In the genomic region with DNA sequence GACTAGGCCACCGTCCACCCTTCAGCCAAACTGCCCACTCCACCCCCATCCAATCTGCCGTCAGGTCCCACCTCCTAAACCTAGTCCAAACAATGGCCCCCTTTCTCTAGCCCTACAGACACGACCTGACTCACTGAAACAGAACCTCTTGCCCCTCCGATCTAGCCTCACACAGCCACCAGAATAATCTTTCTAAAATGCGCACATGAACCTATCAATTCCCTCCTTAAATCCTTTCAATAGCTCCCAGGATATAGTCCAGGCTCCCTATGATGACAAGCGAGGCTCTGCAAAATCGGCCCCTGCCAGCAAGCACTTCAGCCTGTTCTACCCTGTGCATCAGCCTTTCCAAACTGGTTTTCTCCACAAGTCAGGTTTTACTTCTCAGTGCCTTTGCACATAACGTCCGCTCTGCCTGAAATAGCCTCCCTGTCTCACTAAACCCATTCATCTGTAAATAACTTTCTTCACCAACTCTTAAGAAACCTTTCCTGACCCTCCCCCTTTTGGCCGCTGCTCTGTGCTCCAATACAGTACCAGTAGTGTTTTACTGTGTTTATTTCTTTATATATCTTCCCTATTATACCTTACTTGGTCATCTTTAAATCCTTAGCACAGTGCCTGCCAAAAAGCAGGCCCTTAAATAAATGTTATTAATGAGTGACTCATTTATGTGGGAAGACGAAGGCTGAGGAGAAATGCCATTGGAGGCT, we compare ENCODE assay signal across 8 cellular contexts. TPM values are rescaled to one million over a fixed set of nuclear protein-coding genes. Genes with fewer than 3 reads are reported as not detected.
DNase-seq lines count a peak whose midpoint lies in the region; ATAC-seq and TF ChIP-seq lines count a peak whose summit lies in the region.

No MANE protein-coding gene starts in this region.

- H3K27ac Mint-ChIP-seq in Caco-2 (ENCODE audit: unreplicated experiment): peak overlapping the region; percentile 96

- TF ChIP-seq CTCF in Caco-2 (IDR thresholded peaks at IDR 0.05; ENCODE audit: insufficient read depth in 1 of 2, low read depth in 1 of 2, low read length in 1 of 2, severe bottlenecking in 1 of 2, unreplicated experiment in 1 of 2) (no peak), epithelial cell of esophagus (IDR thresholded peaks at IDR 0.05; ENCODE audit: insufficient read depth, low read depth, low read length, missing control alignments) (no peak), neural cell (IDR thresholded peaks at IDR 0.05; ENCODE audit: poor library complexity, severe bottlenecking) (no peak)

- no peaks in the 10 kb centered on the region for H3K9me3 Mint-ChIP-seq in Caco-2 (ENCODE audit: unreplicated experiment)

- H3K9me3 ChIP-seq in Caco-2 (no peaks in the 10 kb centered on the region), neural cell (ENCODE audit: low read length) (no peaks in the 10 kb centered on the region)

- H2AFZ ChIP-seq in neural cell (ENCODE audit: low read depth, low read length): no peak overlapping the region

- no peaks in the 10 kb centered on the region for H3F3A ChIP-seq in neural cell (ENCODE audit: insufficient read depth, low read length, poor library complexity, severe bottlenecking)

- no peaks in the 10 kb centered on the region for H3K9me2 ChIP-seq in neural cell (ENCODE audit: insufficient read depth, low read length)

- peaks cover 23% of the 10 kb centered on the region for H3K4me1 Mint-ChIP-seq in Caco-2 (ENCODE audit: low read depth, unreplicated experiment)

- no peak for DNase-seq in Caco-2
- peak; percentile 60 for DNase-seq in RPMI7951 (ENCODE audit: low read depth)
- peak; percentile 47 for DNase-seq in epithelial cell of esophagus (ENCODE audit: low read depth)
- DNase-seq in 8988T: no peak
- DNase-seq in stimulated activated naive CD4-positive, alpha-beta T cell (lab: John Stamatoyannopoulos, UW): no peak

- no peaks in the 10 kb centered on the region for H3K27me3 ChIP-seq in Caco-2 (replicated peaks; ENCODE audit: control insufficient read depth, insufficient read depth, low read length)
- H3K27me3 ChIP-seq in neural cell (ENCODE audit: insufficient read depth, low read depth, low read length): peaks cover 11% of the 10 kb centered on the region

- TF ChIP-seq EP300 in neural cell (conservative IDR thresholded peaks at IDR 0.05; ENCODE audit: poor library complexity, severe bottlenecking): no peak

- no peak overlapping the region for H3K4me2 ChIP-seq in neural cell (ENCODE audit: low read length)

- peaks cover 14% of the 10 kb centered on the region for H3K36me3 Mint-ChIP-seq in Caco-2 (ENCODE audit: insufficient read depth, unreplicated experiment)

- ATAC-seq in HG02973 (IDR thresholded peaks at IDR 0.05; ENCODE audit: unreplicated experiment): no peak
- ATAC-seq in HG03469 (IDR thresholded peaks at IDR 0.05; ENCODE audit: unreplicated experiment): no peak

- CTCF ChIA-PET in Caco-2 (lab: Charles Lee): no interaction called here

- peak overlapping the region; percentile 20 for H3K9ac ChIP-seq in neural cell (ENCODE audit: low read length)

- H3K4me3 ChIP-seq in Caco-2 (ENCODE audit: low read depth, low read length) (peak overlapping the region; percentile 48), epithelial cell of esophagus (ENCODE audit: low read length) (peak overlapping the region; percentile 54), neural cell (ENCODE audit: low read length) (peak overlapping the region; percentile 55)

- POLR2A ChIA-PET in Caco-2 (lab: Charles Lee): interaction anchor here (1.2 to 2.8 kb wide), 2 partner anchors 9 to 79 kb away, joined by 7 to 20 read pairs; a partner anchor contains a TSS

- H3K4me3 Mint-ChIP-seq in Caco-2 (ENCODE audit: unreplicated experiment): peak overlapping the region; percentile 74

- intact Hi-C loops in Caco-2 (cut with micrococcal nuclease; ENCODE audit: unreplicated experiment): loop anchor here (1.0 to 2.0 kb wide), 3 partner anchors 9 to 79 kb away; a partner anchor contains a TSS

- BruUV-seq in Caco-2 (replicated peaks; lab: Mats Ljungman, UMichigan): TSS peak; percentile 87

- no peak overlapping the region for H3K27ac ChIP-seq in neural cell (ENCODE audit: low read length)

- no peaks in the 10 kb centered on the region for H3K79me2 ChIP-seq in neural cell (replicated peaks; ENCODE audit: insufficient read depth, low read length)

- no peak for TF ChIP-seq RAD21 in neural cell (conservative IDR thresholded peaks at IDR 0.05)

- H3K36me3 ChIP-seq in Caco-2 (ENCODE audit: control insufficient read depth, insufficient read depth, low read length): no peaks in the 10 kb centered on the region
- H3K36me3 ChIP-seq in neural cell (ENCODE audit: insufficient read depth, low read length): no peaks in the 10 kb centered on the region

- no peaks in the 10 kb centered on the region for H3K27me3 Mint-ChIP-seq in Caco-2 (ENCODE audit: insufficient read depth, unreplicated experiment)

- no peaks in the 10 kb centered on the region for H4K20me1 ChIP-seq in neural cell (ENCODE audit: insufficient read depth)

- H3K4me1 ChIP-seq in Caco-2: no peaks in the 10 kb centered on the region; the same call in 1 of the 2 replicates

TF ChIP-seq in neural cell, 6 proteins besides CTCF, POLR2A, EP300 and RAD21:
- TF ChIP-seq MXI1 (conservative IDR thresholded peaks at IDR 0.05; ENCODE audit: poor library complexity, severe bottlenecking): no peak
- no peak for TF ChIP-seq POLR2AphosphoS5 (IDR thresholded peaks at IDR 0.05)
- TF ChIP-seq TAF1 (IDR thresholded peaks at IDR 0.05; ENCODE audit: low read depth): no peak
- TF ChIP-seq, protein P1, sequence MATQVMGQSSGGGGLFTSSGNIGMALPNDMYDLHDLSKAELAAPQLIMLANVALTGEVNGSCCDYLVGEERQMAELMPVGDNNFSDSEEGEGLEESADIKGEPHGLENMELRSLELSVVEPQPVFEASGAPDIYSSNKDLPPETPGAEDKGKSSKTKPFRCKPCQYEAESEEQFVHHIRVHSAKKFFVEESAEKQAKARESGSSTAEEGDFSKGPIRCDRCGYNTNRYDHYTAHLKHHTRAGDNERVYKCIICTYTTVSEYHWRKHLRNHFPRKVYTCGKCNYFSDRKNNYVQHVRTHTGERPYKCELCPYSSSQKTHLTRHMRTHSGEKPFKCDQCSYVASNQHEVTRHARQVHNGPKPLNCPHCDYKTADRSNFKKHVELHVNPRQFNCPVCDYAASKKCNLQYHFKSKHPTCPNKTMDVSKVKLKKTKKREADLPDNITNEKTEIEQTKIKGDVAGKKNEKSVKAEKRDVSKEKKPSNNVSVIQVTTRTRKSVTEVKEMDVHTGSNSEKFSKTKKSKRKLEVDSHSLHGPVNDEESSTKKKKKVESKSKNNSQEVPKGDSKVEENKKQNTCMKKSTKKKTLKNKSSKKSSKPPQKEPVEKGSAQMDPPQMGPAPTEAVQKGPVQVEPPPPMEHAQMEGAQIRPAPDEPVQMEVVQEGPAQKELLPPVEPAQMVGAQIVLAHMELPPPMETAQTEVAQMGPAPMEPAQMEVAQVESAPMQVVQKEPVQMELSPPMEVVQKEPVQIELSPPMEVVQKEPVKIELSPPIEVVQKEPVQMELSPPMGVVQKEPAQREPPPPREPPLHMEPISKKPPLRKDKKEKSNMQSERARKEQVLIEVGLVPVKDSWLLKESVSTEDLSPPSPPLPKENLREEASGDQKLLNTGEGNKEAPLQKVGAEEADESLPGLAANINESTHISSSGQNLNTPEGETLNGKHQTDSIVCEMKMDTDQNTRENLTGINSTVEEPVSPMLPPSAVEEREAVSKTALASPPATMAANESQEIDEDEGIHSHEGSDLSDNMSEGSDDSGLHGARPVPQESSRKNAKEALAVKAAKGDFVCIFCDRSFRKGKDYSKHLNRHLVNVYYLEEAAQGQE (IDR thresholded peaks at IDR 0.05; ENCODE audit: borderline replicate concordance): no peak
- no peak for TF ChIP-seq EZH2 (IDR thresholded peaks at IDR 0.05; ENCODE audit: borderline replicate concordance, insufficient read depth, low read length, poor library complexity, severe bottlenecking)
- no peak for TF ChIP-seq SMC3 (conservative IDR thresholded peaks at IDR 0.05; ENCODE audit: poor library complexity)
TF ChIP-seq in neural cell: peak in this region for 0.

RNA-seq across cellular contexts. Expression of a gene that starts 9.0 kb away (rescaled TPM):
- 123 and 125 TPM in 2 replicates for total RNA-seq in Caco-2 (2022)
- 410 and 459 TPM in 2 replicates for total RNA-seq in RPMI7951 (2014; rRNA removed; shearing (Covaris generic))
- 2.8 and 5.7 TPM in 2 replicates for polyA plus RNA-seq in neural cell
- 1.5 and 3.2 TPM in 2 replicates for polyA minus RNA-seq in neural cell

RNA-seq across cellular contexts. Expression of a gene that starts 12.1 kb away (rescaled TPM):
- total RNA-seq in Caco-2 (2022): 0.49 TPM in 1 of 2 replicates, not detected in the other
- total RNA-seq in RPMI7951 (2014; rRNA removed; shearing (Covaris generic)): not detected in 2 replicates
- polyA plus RNA-seq in neural cell: not detected in 2 replicates
- polyA minus RNA-seq in neural cell: not detected in 2 replicates

RNA-seq across cellular contexts. Expression of a gene that starts 18.1 kb away (rescaled TPM):
- total RNA-seq in Caco-2 (2022): 66.8 and 67.1 TPM in 2 replicates
- 105 and 147 TPM in 2 replicates for total RNA-seq in RPMI7951 (2014; rRNA removed; shearing (Covaris generic))
- polyA plus RNA-seq in neural cell: 11.9 and 12.9 TPM in 2 replicates
- 2.7 and 2.9 TPM in 2 replicates for polyA minus RNA-seq in neural cell

RNA-seq across cellular contexts. Expression of a gene that starts 39.9 kb away (rescaled TPM):
- 33.3 and 35.8 TPM in 2 replicates for total RNA-seq in Caco-2 (2022)
- 79.4 and 81.3 TPM in 2 replicates for total RNA-seq in RPMI7951 (2014; rRNA removed; shearing (Covaris generic))
- polyA plus RNA-seq in neural cell: 59.2 and 72.7 TPM in 2 replicates
- polyA minus RNA-seq in neural cell: 32.6 and 34.1 TPM in 2 replicates

RNA-seq across cellular contexts. Expression of a gene that starts 39.9 kb away (rescaled TPM):
- 29.0 and 31.6 TPM in 2 replicates for total RNA-seq in Caco-2 (2022)
- total RNA-seq in RPMI7951 (2014; rRNA removed; shearing (Covaris generic)): 10.9 and 12.5 TPM in 2 replicates
- 6.6 and 6.7 TPM in 2 replicates for polyA plus RNA-seq in neural cell
- 33.7 and 35.5 TPM in 2 replicates for polyA minus RNA-seq in neural cell

Comparison
In these comparisons a context has a peak if more than half of its experiments do, and no peak if none do; other contexts are left out.
1. DNase-seq: peak in RPMI7951 (single experiment) and epithelial cell of esophagus (single experiment); none in Caco-2 (0 of 2), 8988T (single experiment) and stimulated activated naive CD4-positive, alpha-beta T cell (0 of 6).
2. Peak in every context shown above with its lines, with median percentiles within 50 percentile points of each other: H3K4me3 ChIP-seq.